9 cellular contexts compared by ENCODE assay signal in the genomic region with DNA sequence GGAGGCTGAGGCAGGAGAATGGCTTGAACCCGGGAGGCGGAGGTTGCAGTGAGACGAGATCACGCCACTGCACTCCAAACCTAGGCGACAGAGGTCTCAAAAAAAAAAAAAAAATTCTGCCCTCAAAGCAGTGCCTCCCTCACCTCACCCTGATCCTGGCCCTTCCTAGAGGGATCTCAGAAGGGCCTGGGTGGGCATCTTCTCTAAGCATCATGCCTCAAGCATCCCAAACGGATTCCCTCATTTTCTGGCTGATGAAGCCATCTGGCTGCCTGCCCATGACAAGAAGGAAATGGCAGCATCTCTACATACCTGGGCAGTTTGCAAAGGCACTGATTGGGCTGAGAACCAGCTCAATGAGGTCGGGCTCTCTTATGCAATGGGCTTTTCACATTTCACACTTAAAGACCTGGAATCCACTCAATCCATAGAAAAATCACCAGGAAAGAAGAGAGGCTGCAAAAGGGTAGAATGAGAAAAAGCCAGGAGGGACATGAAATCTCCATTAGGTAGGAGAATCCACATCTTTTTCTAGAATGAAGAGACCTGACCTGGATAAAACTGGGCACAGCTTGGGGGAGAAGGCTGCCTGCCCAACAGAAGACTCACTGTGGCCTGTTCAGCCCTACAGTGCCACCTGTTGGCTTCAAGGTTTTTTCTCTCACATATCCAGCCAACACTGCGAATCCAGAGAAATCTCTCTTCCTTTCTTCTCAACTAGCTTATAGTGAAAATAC. TPM values are rescaled to one million over a fixed set of nuclear protein-coding genes. Genes with fewer than 3 reads are reported as not detected.
DNase-seq lines count a peak whose midpoint lies in the region; ATAC-seq and TF ChIP-seq lines count a peak whose summit lies in the region.
"Had no signal": no experiment of that assay in that cellular context is flagged by ENCODE, and none has a peak within 500 bp of the region (broad histone marks: within the 10 kb centered on the region; RNA-seq: fewer than 3 reads in every experiment).

No MANE protein-coding gene starts in this region.

- no peaks in the 10 kb centered on the region for H3K9me3 ChIP-seq in Panc1 (ENCODE audit: control insufficient read depth, insufficient read depth, low read depth, low read length)

- in situ Hi-C loops in GM13976 (cut with MboI; ENCODE audit: low sequenced_read_pairs, unreplicated experiment), result no loop called here
- in situ Hi-C loops in Panc1 (cut with HindIII; ENCODE audit: low pct_unique_long_range_greater_than_20kb, low sequenced_read_pairs), result no loop called here

- H3K4me3 ChIP-seq in Panc1 (ENCODE audit: low read depth in 2 of 2, low read length in 2 of 2), result no peak overlapping the region

- ATAC-seq in Panc1 (peak; percentile 87), GM21723 (IDR thresholded peaks at IDR 0.05; ENCODE audit: unreplicated experiment) (no peak), GM18867 (IDR thresholded peaks at IDR 0.05; ENCODE audit: unreplicated experiment) (no peak), HG02642 (IDR thresholded peaks at IDR 0.05; ENCODE audit: poor library complexity, unreplicated experiment) (no peak)
- ATAC-seq: naive thymus-derived CD8-positive, alpha-beta T cell had no signal

- TF ChIP-seq CTCF in GM13976 (IDR thresholded peaks at IDR 0.05; ENCODE audit: borderline replicate concordance, control extremely low read depth, extremely low read depth, insufficient read depth, missing control alignments) (peak; percentile 25), Panc1 (IDR thresholded peaks at IDR 0.05) (peak; percentile 90)

- peak overlapping the region; percentile 75 for H3K27ac ChIP-seq in Panc1 (ENCODE audit: low read length)

- DNase-seq in COLO829 (ENCODE audit: low spot score) (peak; percentile 43), GM13976 (ENCODE audit: low spot score) (no peak), Panc1 (ENCODE audit: low read depth, low spot score) (no peak), dermis blood vessel endothelial cell (peak; percentile 77), mucosa of gallbladder (ENCODE audit: low spot score) (peak; percentile 39)

- CTCF ChIA-PET in Panc1 (lab: Charles Lee), result interaction anchor here (0.6 to 2.5 kb wide), 7 partner anchors 33 to 616 kb away, joined by 3 to 19 read pairs (median 4); no protein-coding TSS in a partner anchor

- peaks cover 2% of the 10 kb centered on the region; the same call in 1 of the 2 replicates for H3K36me3 ChIP-seq in Panc1 (ENCODE audit: control insufficient read depth, insufficient read depth, low read length)

- intact Hi-C loops in Panc1 (cut with micrococcal nuclease; ENCODE audit: unreplicated experiment), result loop anchor here (1.0 to 10.0 kb wide), 3 partner anchors 35 to 608 kb away; no protein-coding TSS in a partner anchor

- BruUV-seq in Panc1 (replicated peaks; lab: Mats Ljungman, UMichigan), result no TSS peak

- no peaks in the 10 kb centered on the region for H3K27me3 ChIP-seq in Panc1 (ENCODE audit: control insufficient read depth, insufficient read depth, low read length)

- H3K4me1 ChIP-seq in Panc1 (ENCODE audit: control insufficient read depth, insufficient read depth, low read length), result peaks cover 32% of the 10 kb centered on the region

- POLR2A ChIA-PET in Panc1 (lab: Charles Lee), result interaction anchor here (0.6 to 0.7 kb wide), 2 partner anchors 36 to 741 kb away, joined by 3 to 8 read pairs; no protein-coding TSS in a partner anchor

RNA-seq across cellular contexts. Expression of a gene that starts 48.1 kb away (rescaled TPM):
- 183 TPM for total RNA-seq in Panc1 (2021; ENCODE audit: unreplicated experiment)
- polyA plus RNA-seq in Panc1 (2012; ENCODE audit: insufficient read length), result 200 TPM
- total RNA-seq in dermis blood vessel endothelial cell, result 62.5 and 188 TPM in 2 replicates
- total RNA-seq in mucosa of gallbladder, result 114 TPM

RNA-seq across cellular contexts. Expression of a gene that starts 48.7 kb away (rescaled TPM):
- total RNA-seq in Panc1 (2021; ENCODE audit: unreplicated experiment) (not detected), dermis blood vessel endothelial cell (not detected in 2 replicates), mucosa of gallbladder (not detected)
- polyA plus RNA-seq in Panc1 (2012; ENCODE audit: insufficient read length), result not detected
- total RNA-seq: naive thymus-derived CD8-positive, alpha-beta T cell had no signal
- polyA plus RNA-seq: naive thymus-derived CD8-positive, alpha-beta T cell had no signal

Comparison
In these comparisons a context has a peak if more than half of its experiments do, and no peak if none do; other contexts are left out.
1. DNase-seq: peak in COLO829 (single experiment), dermis blood vessel endothelial cell (single experiment) and mucosa of gallbladder (single experiment); none in GM13976 (single experiment) and Panc1 (single experiment).